Comparison of ENCODE assay signal across 6 cellular contexts in genomic region chr19:1019980-1020867, GRCh38. TPM values are rescaled to one million over a fixed set of nuclear protein-coding genes. Genes with fewer than 3 reads are reported as not detected.
A peak's percentile ranks its signal among the peaks of the same experiment; 100 is the strongest.
DNase-seq lines count a peak whose midpoint lies in the region; ATAC-seq, FAIRE-seq and TF ChIP-seq lines count a peak whose summit lies in the region.

No MANE protein-coding gene starts in this region.

- H3K9me3 ChIP-seq in gastrocnemius medialis: no peaks in the 10 kb centered on the region

- H3K27me3 Mint-ChIP-seq in activated CD4-positive, alpha-beta T cell treated with anti-CD3 and anti-CD28 coated beads for 36 hours: no peaks in the 10 kb centered on the region

- H3K9me3 Mint-ChIP-seq in activated CD4-positive, alpha-beta T cell treated with anti-CD3 and anti-CD28 coated beads for 36 hours (ENCODE audit: low read depth): no peaks in the 10 kb centered on the region

- H3K27ac ChIP-seq in gastrocnemius medialis: peak overlapping the region; percentile 89 to 94 (median 91)

- no peak for FAIRE-seq in H54 (lab: Jason Lieb, UNC)

- in situ Hi-C loops in gastrocnemius medialis (cut with MboI; ENCODE audit: low sequenced_read_pairs in 4 of 4): no loop called here

- peak overlapping the region; percentile 86 to 99 (median 90) for H3K4me3 ChIP-seq in gastrocnemius medialis

- H3K36me3 Mint-ChIP-seq in activated CD4-positive, alpha-beta T cell treated with anti-CD3 and anti-CD28 coated beads for 36 hours (ENCODE audit: low read depth): peaks cover 7% of the 10 kb centered on the region

- H3K4me1 Mint-ChIP-seq in activated CD4-positive, alpha-beta T cell treated with anti-CD3 and anti-CD28 coated beads for 36 hours: peaks cover 34% of the 10 kb centered on the region

- peaks cover 0 to 2% (median 1%) of the 10 kb centered on the region in 3 donors for H3K27me3 ChIP-seq in gastrocnemius medialis

- TF ChIP-seq POLR2A in gastrocnemius medialis (IDR thresholded peaks at IDR 0.05) (no peak), H54 (IDR thresholded peaks at IDR 0.05; ENCODE audit: low read depth, low read length) (no peak)

- H3K36me3 ChIP-seq in gastrocnemius medialis: no peaks in the 10 kb centered on the region

- DNase-seq in activated CD4-positive, alpha-beta T cell treated with anti-CD3 and anti-CD28 coated beads for 36 hours: peak; percentile 57
- no peak for DNase-seq in activated CD4-positive, alpha-beta T cell treated with anti-CD3 and anti-CD28 coated beads, Interleukin-2, amount 50 U/mL, for 1 hour
- DNase-seq in ecto neural progenitor cell (ENCODE audit: low spot score) (peak; percentile 64), gastrocnemius medialis (peak in 1 of 2 donors; percentile 48), DMS114 treated with DMSO at 0.1 percent for 48 hours (lab: John Stamatoyannopoulos, UW; ENCODE audit: unreplicated experiment) (no peak), H54 (ENCODE audit: insufficient read length, low spot score) (no peak)

- no peak for ATAC-seq in activated CD4-positive, alpha-beta T cell treated with anti-CD3 and anti-CD28 coated beads for 36 hours
- no peak for ATAC-seq in gastrocnemius medialis

- POLR2A ChIA-PET in activated CD4-positive, alpha-beta T cell treated with anti-CD3 and anti-CD28 coated beads for 36 hours (lab: Charles Lee): interaction anchor here (0.6 to 0.9 kb wide), 5 partner anchors 9 to 422 kb away, joined by 3 to 4 read pairs (median 4); partner anchors contain the start of gene CIRBP

- CTCF ChIA-PET in activated CD4-positive, alpha-beta T cell treated with anti-CD3 and anti-CD28 coated beads for 36 hours (lab: Charles Lee): interaction anchor here (0.6 to 1.9 kb wide), 3 partner anchors 39 to 61 kb away, joined by 3 to 5 read pairs (median 4); no protein-coding TSS in a partner anchor

- no peak for TF ChIP-seq CTCF in gastrocnemius medialis (IDR thresholded peaks at IDR 0.05 in 4 of 5, conservative IDR thresholded peaks at IDR 0.05 in 1 of 5)

- peaks cover 46 to 55% of the 10 kb centered on the region in 2 donors for H3K4me1 ChIP-seq in gastrocnemius medialis

- intact Hi-C loops in activated CD4-positive, alpha-beta T cell treated with anti-CD3 and anti-CD28 coated beads for 36 hours (cut with DNase I, micrococcal nuclease): loop anchor here (2.0 to 5.0 kb wide), 5 partner anchors 21 to 357 kb away; partner anchors contain the start of genes ABCA7 (in 1 of the 2), ARHGAP45 (in 1 of the 2) and RNF126 (in 1 of the 2)
- intact Hi-C loops in gastrocnemius medialis (cut with DNase I; ENCODE audit: low total_unique reads): loop anchor here (5.0 kb wide), 2 partner anchors 82 to 438 kb away; partner anchors contain the start of gene GPX4

- H3K27ac Mint-ChIP-seq in activated CD4-positive, alpha-beta T cell treated with anti-CD3 and anti-CD28 coated beads for 36 hours: peak overlapping the region; percentile 80

- peak overlapping the region; percentile 94 for H3K4me3 Mint-ChIP-seq in activated CD4-positive, alpha-beta T cell treated with anti-CD3 and anti-CD28 coated beads for 36 hours

RNA-seq across cellular contexts. Expression of gene TMEM259, which starts 0.7 kb away (rescaled TPM):
- total RNA-seq in activated CD4-positive, alpha-beta T cell treated with anti-CD3 and anti-CD28 coated beads for 36 hours: 100 to 1,000 TPM; 106 to 128 TPM
- total RNA-seq in gastrocnemius medialis: 100 to 1,000 TPM in 3 of 4 donors, 10 to 100 TPM in 1; 98.5 to 150 (median 124) TPM

RNA-seq across cellular contexts. Expression of gene RNU6-2, which starts 1.1 kb away (rescaled TPM):
- total RNA-seq in activated CD4-positive, alpha-beta T cell treated with anti-CD3 and anti-CD28 coated beads for 36 hours: not detected
- total RNA-seq in gastrocnemius medialis: not detected

RNA-seq across cellular contexts. Expression of gene CNN2, which starts 6.2 kb away (rescaled TPM):
- total RNA-seq in activated CD4-positive, alpha-beta T cell treated with anti-CD3 and anti-CD28 coated beads for 36 hours: 100 to 1,000 TPM; 108 to 130 TPM
- total RNA-seq in gastrocnemius medialis: 10 to 100 TPM in 1 of 4 donors, 1 to 10 TPM in 3; 2.2 to 10.1 (median 4.1) TPM

RNA-seq across cellular contexts. Expression of gene ABCA7, which starts 19.7 kb away (rescaled TPM):
- 10 to 100 TPM; 14.4 to 16.9 TPM for total RNA-seq in activated CD4-positive, alpha-beta T cell treated with anti-CD3 and anti-CD28 coated beads for 36 hours
- total RNA-seq in gastrocnemius medialis: 10 to 100 TPM in 3 of 4 donors, 1 to 10 TPM in 1; 6.0 to 20.0 (median 15.0) TPM

RNA-seq across cellular contexts. Expression of gene GRIN3B, which starts 20.0 kb away (rescaled TPM):
- under 1 TPM in 1 of 2 experiments, not detected in 1; 0.09 TPM for total RNA-seq in activated CD4-positive, alpha-beta T cell treated with anti-CD3 and anti-CD28 coated beads for 36 hours
- total RNA-seq in gastrocnemius medialis: not detected

Comparison
In these comparisons a context has a peak if more than half of its experiments do, and no peak if none do; other contexts are left out.
1. DNase-seq: peak in activated CD4-positive, alpha-beta T cell treated with anti-CD3 and anti-CD28 coated beads for 36 hours (single experiment) and ecto neural progenitor cell (single experiment); none in activated CD4-positive, alpha-beta T cell treated with anti-CD3 and anti-CD28 coated beads, Interleukin-2, amount 50 U/mL, for 1 hour (single experiment), DMS114 treated with DMSO at 0.1 percent for 48 hours (single experiment) and H54 (single experiment).
2. RNA of gene CNN2, which starts 6.2 kb away (total RNA-seq): 108 to 130 TPM in activated CD4-positive, alpha-beta T cell treated with anti-CD3 and anti-CD28 coated beads for 36 hours; 2.2 to 10.1 TPM in gastrocnemius medialis; every median in the first group is over 4 times any median in the second.